Comparison of ENCODE assay signal across 8 cellular contexts in the genomic region with DNA sequence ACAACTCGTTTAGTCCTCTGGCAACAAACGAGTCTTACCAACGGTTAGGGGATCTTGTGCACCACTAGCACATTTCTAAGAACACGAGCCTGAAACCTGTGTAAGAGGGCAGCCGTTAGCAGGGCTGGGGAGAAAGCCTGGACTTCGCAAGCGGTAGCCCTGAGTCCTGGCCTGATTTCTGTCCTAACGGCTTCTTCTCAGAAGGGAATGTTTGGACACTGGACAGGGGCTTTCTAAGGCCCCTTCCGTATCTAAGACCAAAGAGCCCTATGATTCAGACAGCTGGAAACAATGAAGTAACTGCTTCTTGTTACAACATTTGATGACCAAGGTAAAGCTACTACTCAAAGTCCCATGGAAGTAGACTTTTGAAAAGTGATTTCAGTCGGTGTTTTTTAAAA. TPM values are rescaled to one million over a fixed set of nuclear protein-coding genes. Genes with fewer than 3 reads are reported as not detected.
A peak's percentile ranks its signal among the peaks of the same experiment; 100 is the strongest.
DNase-seq lines count a peak whose midpoint lies in the region; ATAC-seq and TF ChIP-seq lines count a peak whose summit lies in the region.

No MANE protein-coding gene starts in this region.

- no peak for TF ChIP-seq CTCF in breast epithelium (IDR thresholded peaks at IDR 0.05)

- DNase-seq in CD4-positive, alpha-beta memory T cell: no peak
- no peak for DNase-seq in breast epithelium (ENCODE audit: low spot score in 2 of 2)

- H3K27ac ChIP-seq in CD4-positive, alpha-beta memory T cell (ENCODE audit: low read depth, low read length): peak overlapping the region; percentile 77
- peak overlapping the region; percentile 94 for H3K27ac ChIP-seq in KOPT-K1 (ENCODE audit: low read depth, low read length, poor library complexity, severe bottlenecking)
- peak overlapping the region; percentile 96 to 98 for H3K27ac ChIP-seq in breast epithelium
- peak overlapping the region; percentile 95 for H3K27ac ChIP-seq in muscle layer of duodenum (ENCODE audit: low read length)

- H3K4me1 ChIP-seq in CD4-positive, alpha-beta memory T cell (ENCODE audit: insufficient read depth, low read length): peaks cover 58% of the 10 kb centered on the region
- peaks cover 9 to 29% of the 10 kb centered on the region in 2 donors for H3K4me1 ChIP-seq in breast epithelium
- peaks cover 29 to 53% of the 10 kb centered on the region in 2 donors for H3K4me1 ChIP-seq in muscle layer of duodenum (ENCODE audit: control insufficient read depth in 1 of 2, insufficient read depth in 2 of 2, low read length in 2 of 2)

- POLR2A ChIA-PET in CD4-positive, alpha-beta memory T cell (lab: Charles Lee; ENCODE audit: partially characterized antibody): interaction anchor here (1.1 kb wide), 1 partner anchor 197 kb away, joined by 3 read pairs; no protein-coding TSS in a partner anchor

- no peaks in the 10 kb centered on the region for H3K9me3 Mint-ChIP-seq in CD4-positive, alpha-beta memory T cell

- intact Hi-C loops in CD4-positive, alpha-beta memory T cell (cut with micrococcal nuclease): loop anchor here (10.0 kb wide), 1 partner anchor 298 kb away; the partner anchor contains the start of gene NAXD
- intact Hi-C loops in breast epithelium (cut with DNase I; ENCODE audit: low total_unique reads): no loop called here

- H3K4me1 Mint-ChIP-seq in CD4-positive, alpha-beta memory T cell: peaks cover 35 to 72% (median 59%) of the 10 kb centered on the region in 4 donors

- H3K9me3 ChIP-seq in CD4-positive, alpha-beta memory T cell (ENCODE audit: control insufficient read depth in 1 of 2, low read length in 2 of 2): no peaks in the 10 kb centered on the region
- H3K9me3 ChIP-seq in KOPT-K1 (ENCODE audit: insufficient read depth, low read length, poor library complexity, severe bottlenecking) (no peaks in the 10 kb centered on the region), breast epithelium (no peaks in the 10 kb centered on the region), muscle layer of duodenum (ENCODE audit: control insufficient read depth in 1 of 2, low read length in 2 of 2) (no peaks in the 10 kb centered on the region)

- TF ChIP-seq POLR2A in breast epithelium (IDR thresholded peaks at IDR 0.05): no peak

- no peaks in the 10 kb centered on the region for H3K27me3 Mint-ChIP-seq in CD4-positive, alpha-beta memory T cell

- H3K27me3 ChIP-seq in CD4-positive, alpha-beta memory T cell (ENCODE audit: insufficient read depth, low read length): no peaks in the 10 kb centered on the region
- H3K27me3 ChIP-seq in breast epithelium (no peaks in the 10 kb centered on the region), muscle layer of duodenum (ENCODE audit: low read depth, low read length) (no peaks in the 10 kb centered on the region)

- H3K36me3 ChIP-seq in CD4-positive, alpha-beta memory T cell (ENCODE audit: insufficient read depth, low read length): peaks cover 13% of the 10 kb centered on the region
- H3K36me3 ChIP-seq in KOPT-K1 (ENCODE audit: insufficient read depth, low read length) (peaks cover 40% of the 10 kb centered on the region), breast epithelium (no peaks in the 10 kb centered on the region), muscle layer of duodenum (ENCODE audit: control insufficient read depth in 1 of 2, insufficient read depth in 2 of 2, low read length in 2 of 2) (peaks cover 13 to 29% of the 10 kb centered on the region in 2 donors)

- ATAC-seq in GM19397 (IDR thresholded peaks at IDR 0.05; ENCODE audit: unreplicated experiment): no peak
- ATAC-seq in HG03469 (IDR thresholded peaks at IDR 0.05; ENCODE audit: unreplicated experiment): no peak
- ATAC-seq in HG02870 (IDR thresholded peaks at IDR 0.05; ENCODE audit: unreplicated experiment): no peak
- ATAC-seq in HG03159 (IDR thresholded peaks at IDR 0.05; ENCODE audit: unreplicated experiment): no peak

- H3K27ac Mint-ChIP-seq in CD4-positive, alpha-beta memory T cell: peak overlapping the region in 5 of 7 donors; percentile 29 to 95 (median 89)

- CTCF ChIA-PET in CD4-positive, alpha-beta memory T cell (lab: Charles Lee; ENCODE audit: partially characterized antibody): interaction anchor here (0.6 kb wide), 1 partner anchor 18 kb away, joined by 4 read pairs; no protein-coding TSS in a partner anchor

- H3K36me3 Mint-ChIP-seq in CD4-positive, alpha-beta memory T cell: peaks cover 10 to 32% of the 10 kb centered on the region in 2 donors

- peak overlapping the region; percentile 26 to 89 for H3K4me3 ChIP-seq in CD4-positive, alpha-beta memory T cell (ENCODE audit: low read length in 2 of 2)
- H3K4me3 ChIP-seq in breast epithelium: peak overlapping the region; percentile 92 to 99 (median 96)
- H3K4me3 ChIP-seq in muscle layer of duodenum (ENCODE audit: low read depth in 1 of 2, low read length in 2 of 2): peak overlapping the region; percentile 80 to 93

- H3K4me3 Mint-ChIP-seq in CD4-positive, alpha-beta memory T cell: peak overlapping the region in 7 of 8 donors; percentile 69 to 95 (median 93)

RNA-seq across cellular contexts. Expression of gene ANKRD10, which starts 2.2 kb away (rescaled TPM):
- 100 to 1,000 TPM; 127 to 140 TPM for total RNA-seq in CD4-positive, alpha-beta memory T cell
- 10 to 100 TPM; 53.0 to 63.2 TPM for polyA plus RNA-seq in CD4-positive, alpha-beta memory T cell
- total RNA-seq in breast epithelium: 100 to 1,000 TPM; 133 to 206 (median 193) TPM
